In genomic region chr7:4416436-4417092, GRCh38 we compare ENCODE assay signal across 15 cellular contexts.
DNase-seq lines count a peak whose midpoint lies in the region; ATAC-seq and TF ChIP-seq lines count a peak whose summit lies in the region.
"Had no signal": no experiment of that assay in that cellular context is flagged by ENCODE, and none has a peak within 500 bp of the region (broad histone marks: within the 10 kb centered on the region; RNA-seq: fewer than 3 reads in every experiment).

No MANE protein-coding gene starts in this region.

- H3K27ac ChIP-seq in foreskin keratinocyte: no peak overlapping the region

- intact Hi-C loops in Right ventricle myocardium superior (cut with DNase I) (no loop called here), cardiac septum (cut with DNase I) (no loop called here)

- peaks cover 6% of the 10 kb centered on the region for H3K4me1 Mint-ChIP-seq in type B pancreatic cell (ENCODE audit: unreplicated experiment)
- H3K4me1 Mint-ChIP-seq: mesothelial cell of epicardium had no signal

- TF ChIP-seq CTCF in foreskin keratinocyte (conservative IDR thresholded peaks at IDR 0.05) (no peak), type B pancreatic cell (conservative IDR thresholded peaks at IDR 0.05) (no peak)

- H3K36me3 Mint-ChIP-seq in type B pancreatic cell: no peaks in the 10 kb centered on the region

- DNase-seq in Right ventricle myocardium superior (peak; percentile 43), cardiac septum (ENCODE audit: low spot score) (no peak), NCI-H748 (lab: John Stamatoyannopoulos, UW; ENCODE audit: unreplicated experiment) (peak; percentile 78), foreskin keratinocyte (peak; percentile 3 to 12), type B pancreatic cell (ENCODE audit: extremely low spot score, unreplicated experiment) (no peak), SIG-M5 (lab: John Stamatoyannopoulos, UW) (no peak), NCI-H446 (lab: John Stamatoyannopoulos, UW) (no peak)
- DNase-seq: activated effector memory CD4-positive, alpha-beta T cell treated with Interleukin-2 at 50 U/mL for 16 hours; COR-L47; Karpas-422; stimulated activated CD4-positive, alpha-beta T cell treated with anti-CD3 and anti-CD28 coated beads, Interleukin-4, amount 100 ng/mL, for 24 hours had no signal

- H3K27me3 ChIP-seq in foreskin keratinocyte: no peaks in the 10 kb centered on the region

- H3K27ac Mint-ChIP-seq in type B pancreatic cell: no peak overlapping the region
- H3K27ac Mint-ChIP-seq: mesothelial cell of epicardium; T-helper 1 cell treated with Interleukin-12 subunit alpha and Interleukin-12 subunit beta and Interleukin-4 antibody, amounts not matched to agents 30 μg/mL and 1 μg/mL, for 36 hours had no signal

- peaks cover 11% of the 10 kb centered on the region for H3K9me3 Mint-ChIP-seq in type B pancreatic cell

- H3K4me1 ChIP-seq in foreskin keratinocyte: no peaks in the 10 kb centered on the region

- H3K4me3 Mint-ChIP-seq in type B pancreatic cell: peak overlapping the region; percentile 5
- H3K4me3 Mint-ChIP-seq: mesothelial cell of epicardium; T-helper 1 cell treated with Interleukin-12 subunit alpha and Interleukin-12 subunit beta and Interleukin-4 antibody, amounts not matched to agents 30 μg/mL and 1 μg/mL, for 36 hours had no signal

- no peaks in the 10 kb centered on the region for H3K27me3 Mint-ChIP-seq in type B pancreatic cell

- ATAC-seq in Right ventricle myocardium superior (ENCODE audit: poor library complexity): no peak
- ATAC-seq in foreskin keratinocyte: no peak
- ATAC-seq in HG03159 (IDR thresholded peaks at IDR 0.05; ENCODE audit: unreplicated experiment): no peak
- ATAC-seq: esophagus mucosa had no signal

Comparison
In these comparisons a context has a peak if more than half of its experiments do, and no peak if none do; other contexts are left out.
1. DNase-seq: peak in Right ventricle myocardium superior (single experiment), NCI-H748 (single experiment) and foreskin keratinocyte (2 of 2); none in cardiac septum (single experiment), type B pancreatic cell (single experiment), SIG-M5 (single experiment) and NCI-H446 (0 of 2).